ENCODE assay signal across 17 cellular contexts in the genomic region with DNA sequence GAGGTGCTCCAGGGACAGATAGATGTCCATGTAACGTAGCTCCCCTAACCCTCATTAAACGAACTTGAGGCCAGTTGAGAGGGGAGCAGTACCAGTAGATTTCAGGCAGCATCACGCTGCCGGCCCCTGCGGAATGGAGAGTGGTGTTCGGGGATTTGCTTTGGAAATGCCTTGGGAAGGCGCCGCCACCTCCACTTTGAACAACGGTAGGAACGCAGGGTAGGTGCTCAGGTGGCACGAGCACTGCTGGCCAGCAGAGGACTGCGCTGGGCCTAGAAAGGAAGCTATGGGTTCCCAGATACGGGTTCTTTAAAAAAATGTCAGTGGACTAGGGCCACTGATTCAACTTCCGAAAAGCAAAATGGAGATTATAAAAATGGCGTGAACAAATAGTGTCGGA.
DNase-seq lines count a peak whose midpoint lies in the region; ATAC-seq, FAIRE-seq and TF ChIP-seq lines count a peak whose summit lies in the region.
"Had no signal": no experiment of that assay in that cellular context is flagged by ENCODE, and none has a peak within 500 bp of the region (broad histone marks: within the 10 kb centered on the region; RNA-seq: fewer than 3 reads in every experiment).

No MANE protein-coding gene starts in this region.

- H3K4me3 ChIP-seq in ascending aorta: peak overlapping the region in 1 of 2 donors; percentile 60
- peak overlapping the region; percentile 19 to 48 (median 24) for H3K4me3 ChIP-seq in keratinocyte (ENCODE audit: control insufficient read depth in 2 of 3, extremely low read depth in 1 of 3, insufficient read depth in 2 of 3, low read depth in 1 of 3, low read length in 3 of 3)
- H3K4me3 ChIP-seq in skeletal muscle satellite cell (ENCODE audit: low read length): no peak overlapping the region
- H3K4me3 ChIP-seq: BLaER1 treated with 17β-estradiol and CSF1 and Interleukin-3, amounts not matched to agents 10 nM and 100 nM had no signal

- no peak for ATAC-seq in GM18861 (IDR thresholded peaks at IDR 0.05; ENCODE audit: unreplicated experiment)
- no peak for ATAC-seq in HG03520 (IDR thresholded peaks at IDR 0.05; ENCODE audit: unreplicated experiment)
- ATAC-seq: activated naive CD4-positive, alpha-beta T cell treated with anti-CD3 and anti-CD28 coated beads, Interleukin-2, amount 50 U/mL, for 72 hours; stimulated activated memory B cell treated with anti-CD40 and anti-IgM and Interleukin-4, amounts not matched to agents 10 μg/mL and 1 μg/mL and 100 μg/mL, for 72 hours had no signal

- intact Hi-C loops in ascending aorta (cut with DNase I): loop anchor here (2.0 to 5.0 kb wide), 2 partner anchors 17 to 38 kb away; no protein-coding TSS in a partner anchor

- H3K79me2 ChIP-seq in keratinocyte (ENCODE audit: control insufficient read depth, insufficient read depth, low read length): peaks cover 62% of the 10 kb centered on the region

- H3K4me1 ChIP-seq in ascending aorta (peaks cover 16 to 44% of the 10 kb centered on the region in 2 donors), keratinocyte (ENCODE audit: control insufficient read depth, extremely low read depth, insufficient read depth, low read length) (peaks cover 36% of the 10 kb centered on the region), skeletal muscle satellite cell (ENCODE audit: control insufficient read depth, insufficient read depth, low read length) (peaks cover 52% of the 10 kb centered on the region)

- no peak overlapping the region for H2AFZ ChIP-seq in keratinocyte (ENCODE audit: control insufficient read depth, low read length)

- H3K9me3 ChIP-seq in ascending aorta (no peaks in the 10 kb centered on the region), keratinocyte (ENCODE audit: control insufficient read depth, low read depth, low read length) (no peaks in the 10 kb centered on the region), skeletal muscle satellite cell (replicated peaks; ENCODE audit: low read length) (no peaks in the 10 kb centered on the region)

- H3K36me3 ChIP-seq in ascending aorta: peaks cover 5 to 17% of the 10 kb centered on the region in 2 donors
- peaks cover 3 to 12% of the 10 kb centered on the region in 2 experiments for H3K36me3 ChIP-seq in keratinocyte (ENCODE audit: control insufficient read depth in 2 of 2, extremely low read depth in 1 of 2, insufficient read depth in 2 of 2, low read length in 2 of 2)
- H3K36me3 ChIP-seq in skeletal muscle satellite cell (ENCODE audit: insufficient read depth, low read length): peaks cover 45% of the 10 kb centered on the region

- H3K27me3 ChIP-seq in ascending aorta: no peaks in the 10 kb centered on the region
- H3K27me3 ChIP-seq in keratinocyte (ENCODE audit: control insufficient read depth, extremely low read depth, insufficient read depth, low read length): no peaks in the 10 kb centered on the region
- H3K27me3 ChIP-seq in skeletal muscle satellite cell (ENCODE audit: control insufficient read depth, insufficient read depth, low read length): no peaks in the 10 kb centered on the region

- H4K20me1 ChIP-seq in keratinocyte (ENCODE audit: control insufficient read depth, extremely low read depth, insufficient read depth, low read length): no peaks in the 10 kb centered on the region

- H3K9ac ChIP-seq in keratinocyte (ENCODE audit: control insufficient read depth, extremely low read depth, insufficient read depth, low read length) (peak overlapping the region; percentile 73), skeletal muscle satellite cell (ENCODE audit: low read depth, low read length) (peak overlapping the region; percentile 84)
- H3K9ac ChIP-seq: BLaER1 treated with 17β-estradiol and CSF1 and Interleukin-3, amounts not matched to agents 10 nM and 100 nM had no signal

- H3K4me2 ChIP-seq in keratinocyte (ENCODE audit: control insufficient read depth, extremely low read depth, insufficient read depth, low read depth, low read length) (peak overlapping the region; percentile 50), skeletal muscle satellite cell (ENCODE audit: low read length) (peak overlapping the region; percentile 33)
- H3K4me2 ChIP-seq: BLaER1 treated with 17β-estradiol and CSF1 and Interleukin-3, amounts not matched to agents 10 nM and 100 nM had no signal

- DNase-seq in DMS53 (lab: John Stamatoyannopoulos, UW) (peak; percentile 83), ascending aorta (ENCODE audit: low spot score in 2 of 2) (no peak), keratinocyte (ENCODE audit: low read depth, low spot score) (no peak), NCI-H1436 (lab: John Stamatoyannopoulos, UW) (no peak), GM10266 (ENCODE audit: extremely low spot score) (no peak)
- DNase-seq: HFFc6; NCI-H1048; NCI-H526; nucleus accumbens; SIG-M5; stimulated activated CD4-positive, alpha-beta T cell treated with anti-CD3 and anti-CD28 coated beads, Interleukin-2, amount 100 ng/mL, for 24 hours had no signal

- no peak for TF ChIP-seq CTCF in ascending aorta (IDR thresholded peaks at IDR 0.05)
- TF ChIP-seq CTCF in keratinocyte (optimal IDR thresholded peaks at IDR 0.05 in 1 of 3, IDR thresholded peaks at IDR 0.05 in 1 of 3, conservative IDR thresholded peaks at IDR 0.05 in 1 of 3; ENCODE audit: extremely low read depth in 1 of 3, insufficient read depth in 2 of 3, low read length in 3 of 3): peak in 1 of 3 experiments; percentile 25
- TF ChIP-seq CTCF in GM10266 (IDR thresholded peaks at IDR 0.05; ENCODE audit: control insufficient read depth, insufficient read depth, low read depth, missing control alignments): no peak

- dilution Hi-C loops in keratinocyte (cut with MboI; ENCODE audit: extremely low pct_ligation_motif_present, low sequenced_read_pairs): no loop called here

- H3K9me1 ChIP-seq in keratinocyte (ENCODE audit: control insufficient read depth, extremely low read depth, insufficient read depth, low read length): no peaks in the 10 kb centered on the region

- H3K27ac ChIP-seq in ascending aorta (peak overlapping the region; percentile 84 to 95), keratinocyte (ENCODE audit: control insufficient read depth, insufficient read depth, low read length) (peak overlapping the region; percentile 86)
- H3K27ac ChIP-seq: BLaER1 treated with 17β-estradiol and CSF1 and Interleukin-3, amounts not matched to agents 10 nM and 100 nM had no signal

- no peak for FAIRE-seq in keratinocyte (lab: Jason Lieb, UNC)
